In genomic region chrX:51144828-51145442, GRCh38 we compare ENCODE assay signal across 8 cellular contexts.
DNase-seq lines count a peak whose midpoint lies in the region; ATAC-seq, FAIRE-seq and TF ChIP-seq lines count a peak whose summit lies in the region.

No MANE protein-coding gene starts in this region.

- ATAC-seq in HG02759 (IDR thresholded peaks at IDR 0.05; ENCODE audit: unreplicated experiment) (peak; percentile 71), left lung (peak; percentile 94)

- peak; percentile 73 for DNase-seq in A673 (ENCODE audit: low spot score)
- peak; percentile 39 for DNase-seq in EH (ENCODE audit: low read depth)
- DNase-seq in NCI-H748 (lab: John Stamatoyannopoulos, UW; ENCODE audit: unreplicated experiment): peak; percentile 46
- DNase-seq in astrocyte of the hippocampus (ENCODE audit: low read depth, low spot score): peak; percentile 53
- peak in 1 of 2 donors; percentile 44 for DNase-seq in left lung
- DNase-seq in urothelium cell line (ENCODE audit: low spot score): peak; percentile 36
- no peak for DNase-seq in T1000 (lab: John Stamatoyannopoulos, UW)

- POLR2A ChIA-PET in A673 (lab: Charles Lee; ENCODE audit: low non-redundant PET): no interaction called here

- peak; percentile 83 for TF ChIP-seq CTCF in A673 (conservative IDR thresholded peaks at IDR 0.05; ENCODE audit: low read depth, low read length)
- TF ChIP-seq CTCF in left lung (IDR thresholded peaks at IDR 0.05): peak; percentile 37 to 59

- H3K27ac ChIP-seq in A673 (ENCODE audit: low read depth, low read length, poor library complexity, severe bottlenecking): no peak overlapping the region
- H3K27ac ChIP-seq in left lung: no peak overlapping the region

- peaks cover 5% of the 10 kb centered on the region for H3K27me3 ChIP-seq in A673 (replicated peaks; ENCODE audit: insufficient read depth, low read depth, low read length, poor library complexity)
- peaks cover 0 to 5% of the 10 kb centered on the region in 2 donors for H3K27me3 ChIP-seq in left lung

- intact Hi-C loops in A673 (cut with micrococcal nuclease; ENCODE audit: unreplicated experiment) (loop anchor here (5.0 kb wide), 2 partner anchors 277 to 312 kb away; no protein-coding TSS in a partner anchor), left lung (cut with DNase I) (no loop called here)

- BruUV-seq in A673 (replicated peaks; lab: Mats Ljungman, UMichigan): no TSS peak

- H3K9me3 ChIP-seq in A673 (ENCODE audit: low read depth, low read length, poor library complexity, severe bottlenecking) (no peaks in the 10 kb centered on the region), left lung (no peaks in the 10 kb centered on the region)

- no peak overlapping the region for H3K4me3 ChIP-seq in A673 (ENCODE audit: low read depth, low read length, poor library complexity, severe bottlenecking)
- H3K4me3 ChIP-seq in left lung: no peak overlapping the region

- H3K4me1 ChIP-seq in A673 (ENCODE audit: insufficient read depth, low read length, poor library complexity, severe bottlenecking) (no peaks in the 10 kb centered on the region), left lung (no peaks in the 10 kb centered on the region)

- no peak for FAIRE-seq in urothelium cell line (lab: Jason Lieb, UNC)

- no peaks in the 10 kb centered on the region for H3K36me3 ChIP-seq in A673 (ENCODE audit: insufficient read depth, low read length, poor library complexity, severe bottlenecking)
- H3K36me3 ChIP-seq in left lung: no peaks in the 10 kb centered on the region

- CTCF ChIA-PET in A673 (lab: Charles Lee): no interaction called here
